13 cellular contexts compared by ENCODE assay signal in genomic region chr22:46041642-46042041, GRCh38.
DNase-seq lines count a peak whose midpoint lies in the region; ATAC-seq and TF ChIP-seq lines count a peak whose summit lies in the region.
"Had no signal": no experiment of that assay in that cellular context is flagged by ENCODE, and none has a peak within 500 bp of the region (broad histone marks: within the 10 kb centered on the region; RNA-seq: fewer than 3 reads in every experiment).

No MANE protein-coding gene starts in this region.

- H3K4me3 ChIP-seq in coronary artery, result no peak overlapping the region

- peak; percentile 39 for DNase-seq in COLO668 (lab: John Stamatoyannopoulos, UW; ENCODE audit: unreplicated experiment)
- peak; percentile 14 for DNase-seq in NCI-H146 treated with DMSO at 0.1 percent for 48 hours (lab: John Stamatoyannopoulos, UW; ENCODE audit: unreplicated experiment)
- peak; percentile 60 for DNase-seq in coronary artery (ENCODE audit: low spot score)
- DNase-seq in sciatic nerve (ENCODE audit: low spot score), result peak; percentile 50
- DNase-seq in AG20443 (ENCODE audit: low spot score), result no peak
- DNase-seq: activated naive CD8-positive, alpha-beta T cell treated with anti-CD3 and anti-CD28 coated beads for 36 hours; foreskin keratinocyte; NCI-H1105; stimulated activated CD4-positive, alpha-beta T cell treated with anti-CD3 and anti-CD28 coated beads, Interleukin-1b, Interleukin-23, amount 100 ng/mL, for 48 hours; stimulated activated naive CD4-positive, alpha-beta T cell had no signal

- ATAC-seq in sciatic nerve, result no peak
- ATAC-seq in HG03139 (IDR thresholded peaks at IDR 0.05; ENCODE audit: unreplicated experiment), result no peak
- ATAC-seq in GM19023 (IDR thresholded peaks at IDR 0.05; ENCODE audit: unreplicated experiment), result no peak
- no peak for ATAC-seq in GM21447 (IDR thresholded peaks at IDR 0.05; ENCODE audit: unreplicated experiment)
- ATAC-seq: foreskin keratinocyte had no signal

- peak overlapping the region in 1 of 2 donors; percentile 31 for H3K27ac ChIP-seq in coronary artery
- H3K27ac ChIP-seq: foreskin keratinocyte had no signal

- no peak for TF ChIP-seq CTCF in coronary artery (IDR thresholded peaks at IDR 0.05)

- intact Hi-C loops in sciatic nerve (cut with DNase I), result no loop called here
